17 cellular contexts compared by ENCODE assay signal in genomic region chr11:114156766-114157165, GRCh38.
DNase-seq lines count a peak whose midpoint lies in the region; ATAC-seq and TF ChIP-seq lines count a peak whose summit lies in the region.
"Had no signal": no experiment of that assay in that cellular context is flagged by ENCODE, and none has a peak within 500 bp of the region (broad histone marks: within the 10 kb centered on the region; RNA-seq: fewer than 3 reads in every experiment).

No MANE protein-coding gene starts in this region.

- H3K9me3 ChIP-seq in CD4-positive, CD25-positive, alpha-beta regulatory T cell (ENCODE audit: control insufficient read depth in 2 of 2, low read length in 2 of 2): no peaks in the 10 kb centered on the region
- H3K9me3 ChIP-seq in ascending aorta: no peaks in the 10 kb centered on the region
- H3K9me3 ChIP-seq in muscle layer of duodenum (ENCODE audit: control insufficient read depth in 1 of 2, low read length in 2 of 2): no peaks in the 10 kb centered on the region
- H3K9me3 ChIP-seq in thymus (ENCODE audit: control insufficient read depth): no peaks in the 10 kb centered on the region
- H3K9me3 ChIP-seq: HAP-1, SJCRH30 had no signal

- H3K4me1 ChIP-seq in CD4-positive, CD25-positive, alpha-beta regulatory T cell (ENCODE audit: control insufficient read depth, insufficient read depth, low read length, poor library complexity, severe bottlenecking): peaks cover 46% of the 10 kb centered on the region
- H3K4me1 ChIP-seq in ascending aorta (peaks cover 42 to 94% of the 10 kb centered on the region in 2 donors), muscle layer of duodenum (ENCODE audit: control insufficient read depth in 1 of 2, insufficient read depth in 2 of 2, low read length in 2 of 2) (peaks cover 29 to 50% of the 10 kb centered on the region in 2 donors), thymus (ENCODE audit: control insufficient read depth, insufficient read depth, low read length) (peaks cover 59% of the 10 kb centered on the region)

- no peak for ATAC-seq in CD4-positive, CD25-positive, alpha-beta regulatory T cell (ENCODE audit: low read depth in 2 of 2)
- ATAC-seq in GM19397 (IDR thresholded peaks at IDR 0.05; ENCODE audit: unreplicated experiment) (no peak), GM18907 (IDR thresholded peaks at IDR 0.05; ENCODE audit: unreplicated experiment) (no peak)
- ATAC-seq in activated CD8-positive, alpha-beta T cell treated with anti-CD3 and anti-CD28 coated beads for 36 hours: no peak

- 24% methylated on average over 6 of the region's 6 CpGs for WGBS in thymus

- peaks cover 26 to 73% (median 42%) of the 10 kb centered on the region in 4 donors for H3K4me1 Mint-ChIP-seq in CD4-positive, CD25-positive, alpha-beta regulatory T cell
- peaks cover 50% of the 10 kb centered on the region for H3K4me1 Mint-ChIP-seq in activated CD8-positive, alpha-beta T cell treated with anti-CD3 and anti-CD28 coated beads for 36 hours (ENCODE audit: low read depth)

- peaks cover 6% of the 10 kb centered on the region for H3K27me3 Mint-ChIP-seq in CD4-positive, CD25-positive, alpha-beta regulatory T cell
- no peaks in the 10 kb centered on the region for H3K27me3 Mint-ChIP-seq in activated CD8-positive, alpha-beta T cell treated with anti-CD3 and anti-CD28 coated beads for 36 hours

- no peaks in the 10 kb centered on the region for H3K36me3 ChIP-seq in CD4-positive, CD25-positive, alpha-beta regulatory T cell (ENCODE audit: control insufficient read depth, insufficient read depth, low read length)
- H3K36me3 ChIP-seq in ascending aorta (peaks cover 28 to 60% of the 10 kb centered on the region in 2 donors), muscle layer of duodenum (ENCODE audit: control insufficient read depth in 1 of 2, insufficient read depth in 2 of 2, low read length in 2 of 2) (peaks cover 4 to 7% of the 10 kb centered on the region in 2 donors), thymus (ENCODE audit: control insufficient read depth, insufficient read depth) (no peaks in the 10 kb centered on the region)
- H3K36me3 ChIP-seq: HAP-1, SJCRH30 had no signal

- CTCF ChIA-PET in activated CD8-positive, alpha-beta T cell treated with anti-CD3 and anti-CD28 coated beads for 36 hours (lab: Charles Lee): no interaction called here

- POLR2A ChIA-PET in activated CD8-positive, alpha-beta T cell treated with anti-CD3 and anti-CD28 coated beads for 36 hours (lab: Charles Lee): interaction anchor here (1.4 kb wide), 1 partner anchor 13 kb away, joined by 4 read pairs; no protein-coding TSS in a partner anchor

- H3K9me3 Mint-ChIP-seq in CD4-positive, CD25-positive, alpha-beta regulatory T cell: peaks cover 0 to 4% (median 0%) of the 10 kb centered on the region in 7 donors
- H3K9me3 Mint-ChIP-seq in activated CD8-positive, alpha-beta T cell treated with anti-CD3 and anti-CD28 coated beads for 36 hours: no peaks in the 10 kb centered on the region
- H3K9me3 Mint-ChIP-seq: activated T-helper 2 cell treated with anti-CD3 and anti-CD28 coated beads, Interferon-gamma antibody, Interleukin-2, Interleukin-4, amounts not matched to agents 10 μg/mL and 5 μg/mL and 100 μg/mL, durations not matched to agents 14 hours and 24 hours and 36 hours had no signal

- intact Hi-C loops in ascending aorta (cut with DNase I): no loop called here
- intact Hi-C loops in activated CD8-positive, alpha-beta T cell treated with anti-CD3 and anti-CD28 coated beads for 36 hours (cut with micrococcal nuclease): no loop called here

- no peaks in the 10 kb centered on the region for H3K27me3 ChIP-seq in CD4-positive, CD25-positive, alpha-beta regulatory T cell (ENCODE audit: control insufficient read depth, insufficient read depth, low read length)
- H3K27me3 ChIP-seq in ascending aorta (no peaks in the 10 kb centered on the region), muscle layer of duodenum (ENCODE audit: low read depth, low read length) (no peaks in the 10 kb centered on the region), thymus (ENCODE audit: control insufficient read depth, insufficient read depth) (no peaks in the 10 kb centered on the region)
- H3K27me3 ChIP-seq: SJCRH30 had no signal

- peak overlapping the region in 2 of 3 donors; percentile 60 to 78 for H3K27ac Mint-ChIP-seq in CD4-positive, CD25-positive, alpha-beta regulatory T cell
- no peak overlapping the region for H3K27ac Mint-ChIP-seq in activated CD8-positive, alpha-beta T cell treated with anti-CD3 and anti-CD28 coated beads for 36 hours
- H3K27ac Mint-ChIP-seq: activated T-helper 2 cell treated with anti-CD3 and anti-CD28 coated beads, Interferon-gamma antibody, Interleukin-2, Interleukin-4, amounts not matched to agents 10 μg/mL and 5 μg/mL and 100 μg/mL, durations not matched to agents 14 hours and 24 hours and 36 hours had no signal

- peaks cover 12% of the 10 kb centered on the region for H3K36me3 Mint-ChIP-seq in CD4-positive, CD25-positive, alpha-beta regulatory T cell
- no peaks in the 10 kb centered on the region for H3K36me3 Mint-ChIP-seq in activated CD8-positive, alpha-beta T cell treated with anti-CD3 and anti-CD28 coated beads for 36 hours (ENCODE audit: low read depth)

- H3K27ac ChIP-seq in CD4-positive, CD25-positive, alpha-beta regulatory T cell (ENCODE audit: insufficient read depth, low read length, poor library complexity, severe bottlenecking): no peak overlapping the region
- H3K27ac ChIP-seq in ascending aorta (peak overlapping the region; percentile 92 to 99), muscle layer of duodenum (ENCODE audit: low read length) (peak overlapping the region; percentile 34), thymus (ENCODE audit: low read depth) (peak overlapping the region; percentile 62)
- H3K27ac ChIP-seq: epithelial cell of prostate, SJCRH30 had no signal

- H3K4me3 Mint-ChIP-seq in CD4-positive, CD25-positive, alpha-beta regulatory T cell: no peak overlapping the region
- H3K4me3 Mint-ChIP-seq in activated CD8-positive, alpha-beta T cell treated with anti-CD3 and anti-CD28 coated beads for 36 hours: no peak overlapping the region

- no peak for TF ChIP-seq CTCF in ascending aorta (IDR thresholded peaks at IDR 0.05)
- no peak for TF ChIP-seq CTCF in activated CD8-positive, alpha-beta T cell treated with anti-CD3 and anti-CD28 coated beads for 36 hours (IDR thresholded peaks at IDR 0.05)

- no peak overlapping the region for H3K4me3 ChIP-seq in CD4-positive, CD25-positive, alpha-beta regulatory T cell (ENCODE audit: low read depth, low read length)
- H3K4me3 ChIP-seq in ascending aorta (peak overlapping the region in 1 of 2 donors; percentile 0), muscle layer of duodenum (ENCODE audit: low read depth in 1 of 2, low read length in 2 of 2) (no peak overlapping the region), thymus (ENCODE audit: low read length) (no peak overlapping the region)
- H3K4me3 ChIP-seq: HAP-1, SJCRH30, smooth muscle cell had no signal

- no peak for DNase-seq in CD4-positive, CD25-positive, alpha-beta regulatory T cell
- no peak for DNase-seq in ascending aorta (ENCODE audit: low spot score in 2 of 2)
- no peak for DNase-seq in activated CD8-positive, alpha-beta T cell treated with anti-CD3 and anti-CD28 coated beads for 36 hours
- DNase-seq: cortex of kidney, DMS53, glutamatergic neuron, NCI-H1436 treated with DMSO at 0.1 percent for 48 hours, occipital lobe, SJCRH30 had no signal
